ENCODE assay signal across 6 cellular contexts in genomic region chr9:92411159-92411558, GRCh38. TPM values are rescaled to one million over a fixed set of nuclear protein-coding genes. Genes with fewer than 3 reads are reported as not detected.
"Had no signal": no experiment of that assay in that cellular context is flagged by ENCODE, and none has a peak within 500 bp of the region (broad histone marks: within the 10 kb centered on the region; RNA-seq: fewer than 3 reads in every experiment).

No MANE protein-coding gene starts in this region.

RNA-seq across cellular contexts. Expression of gene OGN, which starts 6.8 kb away (rescaled TPM):
- total RNA-seq: activated CD8-positive, alpha-beta T cell treated with anti-CD3 and anti-CD28 coated beads, Interleukin-2, amount 10 ng/mL, durations not matched to agents 7 days and 5 days; activated naive CD8-positive, alpha-beta T cell treated with anti-CD3 and anti-CD28 coated beads, Interleukin-2, amount 10 ng/mL, durations not matched to agents 7 days and 5 days; PC-9; WTC11 had no signal

RNA-seq across cellular contexts. Expression of gene OMD, which starts 13.1 kb away (rescaled TPM):
- total RNA-seq: activated CD8-positive, alpha-beta T cell treated with anti-CD3 and anti-CD28 coated beads, Interleukin-2, amount 10 ng/mL, durations not matched to agents 7 days and 5 days; activated naive CD8-positive, alpha-beta T cell treated with anti-CD3 and anti-CD28 coated beads, Interleukin-2, amount 10 ng/mL, durations not matched to agents 7 days and 5 days; PC-9; T-helper 17 cell; WTC11 had no signal
- polyA plus RNA-seq: IgD-negative memory B cell had no signal
